ENCODE assay signal across 1 cellular context in genomic region chr20:37416202-37417145, GRCh38.
TF ChIP-seq lines count a peak whose summit lies in the region.

No MANE protein-coding gene starts in this region.

TF ChIP-seq in K562, 482 proteins besides CTCF, POLR2A, EP300 and RAD21 (continued from another document):
- no peak for TF ChIP-seq MLLT1 (IDR thresholded peaks at IDR 0.05)
- peak; percentile 72 for TF ChIP-seq ZNF316 (IDR thresholded peaks at IDR 0.05)
